Comparison of ENCODE assay signal across 27 cellular contexts in the genomic region with DNA sequence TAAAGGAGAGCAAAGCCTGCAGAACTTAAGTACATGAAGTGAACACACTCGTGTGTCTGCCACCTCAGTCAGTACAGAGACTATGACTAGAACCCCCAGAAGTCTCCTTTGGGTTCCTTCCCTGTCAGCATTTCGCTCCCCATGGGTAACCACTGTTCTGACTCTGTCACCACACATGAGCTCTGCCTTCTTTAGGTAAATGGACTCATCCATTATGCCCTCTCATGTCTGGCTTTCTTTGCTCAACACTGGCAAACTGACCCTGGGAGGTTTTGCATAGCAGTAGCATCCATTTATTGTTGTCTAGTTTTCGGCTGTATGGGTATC. TPM values are rescaled to one million over a fixed set of nuclear protein-coding genes. Genes with fewer than 3 reads are reported as not detected.
DNase-seq lines count a peak whose midpoint lies in the region; ATAC-seq, FAIRE-seq and TF ChIP-seq lines count a peak whose summit lies in the region.
"Had no signal": no experiment of that assay in that cellular context is flagged by ENCODE, and none has a peak within 500 bp of the region (broad histone marks: within the 10 kb centered on the region; RNA-seq: fewer than 3 reads in every experiment).

No MANE protein-coding gene starts in this region.

- peaks cover 0 to 3% of the 10 kb centered on the region in 2 donors for H3K36me3 Mint-ChIP-seq in activated T-cell treated with anti-CD3 and anti-CD28 coated beads, Interleukin-2, amount 50 U/mL, for 72 hours (ENCODE audit: insufficient read depth in 2 of 2)
- H3K36me3 Mint-ChIP-seq in mesothelial cell of epicardium (peaks cover 5% of the 10 kb centered on the region), type B pancreatic cell (peaks cover 4% of the 10 kb centered on the region)

- no peaks in the 10 kb centered on the region for H3K27me3 Mint-ChIP-seq in activated T-cell treated with anti-CD3 and anti-CD28 coated beads, Interleukin-2, amount 50 U/mL, for 72 hours (ENCODE audit: low read depth)
- H3K27me3 Mint-ChIP-seq in mesothelial cell of epicardium (ENCODE audit: low read depth) (no peaks in the 10 kb centered on the region), type B pancreatic cell (no peaks in the 10 kb centered on the region)
- H3K27me3 Mint-ChIP-seq: activated T-cell treated with anti-CD3 and anti-CD28 coated beads, Interleukin-2, amount 50 U/mL, for 24 hours; stimulated activated naive B cell treated with anti-CD40 and anti-IgM and Interleukin-4, amounts not matched to agents 10 μg/mL and 1 μg/mL and 100 μg/mL, for 72 hours had no signal

- FAIRE-seq in urothelium cell line (lab: Jason Lieb, UNC), result no peak
- FAIRE-seq: G401.6 had no signal

- no peak overlapping the region for H3K4me3 ChIP-seq in colonic mucosa
- H3K4me3 ChIP-seq: lower lobe of right lung, testis had no signal

- H3K9me3 ChIP-seq in colonic mucosa, result no peaks in the 10 kb centered on the region
- H3K9me3 ChIP-seq: lower lobe of right lung, testis had no signal

- peak; percentile 60 to 82 for ATAC-seq in activated T-cell treated with anti-CD3 and anti-CD28 coated beads, Interleukin-2, amount 50 U/mL, for 72 hours (replicated peaks in 1 of 2)
- no peak for ATAC-seq in GM18867 (IDR thresholded peaks at IDR 0.05; ENCODE audit: unreplicated experiment)
- ATAC-seq: Right ventricle myocardium inferior; sciatic nerve; SK-N-SH treated with all-trans-retinoic acid at 6 μM for 48 hours; stimulated activated naive B cell treated with anti-CD40 and anti-IgM and Interleukin-4, amounts not matched to agents 10 μg/mL and 1 μg/mL and 100 μg/mL, for 72 hours had no signal

- no peak for DNase-seq in activated T-cell treated with anti-CD3 and anti-CD28 coated beads, Interleukin-2, amount 50 U/mL, for 72 hours
- DNase-seq in activated T-cell treated with anti-CD3 and anti-CD28 coated beads for 4 hours, result no peak
- DNase-seq in colonic mucosa, result no peak
- DNase-seq in mesothelial cell of epicardium (ENCODE audit: low spot score in 2 of 2, unreplicated experiment in 2 of 2), result no peak
- DNase-seq in type B pancreatic cell (ENCODE audit: extremely low spot score, unreplicated experiment), result no peak
- no peak for DNase-seq in urothelium cell line (ENCODE audit: low spot score)
- no peak for DNase-seq in AG20443 (ENCODE audit: low spot score)
- DNase-seq: activated T-cell treated with anti-CD3 and anti-CD28 coated beads, Interleukin-2, amount 50 U/mL, for 24 hours; AML-193; brain microvascular endothelial cell; effector CD4-positive, alpha-beta T cell; islet precursor cell; Kasumi-1; lower lobe of right lung; NCI-H1436; NCI-H2107; NCI-H446 treated with DMSO at 0.1 percent for 48 hours; stimulated activated CD4-positive, alpha-beta T cell treated with anti-CD3 and anti-CD28 coated beads, Interleukin-4, amount 100 ng/mL, for 24 hours; stimulated activated naive B cell treated with anti-CD40 and anti-IgM and Interleukin-4, amounts not matched to agents 10 μg/mL and 1 μg/mL and 100 μg/mL, for 72 hours; T-helper 2 cell; testis had no signal

- peak overlapping the region; percentile 13 to 83 for H3K9ac ChIP-seq in colonic mucosa (ENCODE audit: low read depth in 2 of 2, low read length in 2 of 2)

- no peaks in the 10 kb centered on the region for H3K27me3 ChIP-seq in colonic mucosa
- H3K27me3 ChIP-seq: brain microvascular endothelial cell, testis had no signal

- H3K4me3 Mint-ChIP-seq in activated T-cell treated with anti-CD3 and anti-CD28 coated beads, Interleukin-2, amount 50 U/mL, for 72 hours, result no peak overlapping the region
- H3K4me3 Mint-ChIP-seq in mesothelial cell of epicardium, result no peak overlapping the region
- peak overlapping the region; percentile 64 for H3K4me3 Mint-ChIP-seq in type B pancreatic cell
- H3K4me3 Mint-ChIP-seq: activated T-cell treated with anti-CD3 and anti-CD28 coated beads, Interleukin-2, amount 50 U/mL, for 24 hours; stimulated activated naive B cell treated with anti-CD40 and anti-IgM and Interleukin-4, amounts not matched to agents 10 μg/mL and 1 μg/mL and 100 μg/mL, for 72 hours had no signal

- H3K36me3 ChIP-seq in colonic mucosa, result no peaks in the 10 kb centered on the region
- H3K36me3 ChIP-seq: brain microvascular endothelial cell, lower lobe of right lung had no signal

- H3K9me3 Mint-ChIP-seq in activated T-cell treated with anti-CD3 and anti-CD28 coated beads, Interleukin-2, amount 50 U/mL, for 72 hours, result no peaks in the 10 kb centered on the region
- H3K9me3 Mint-ChIP-seq in mesothelial cell of epicardium, result no peaks in the 10 kb centered on the region
- peaks cover 5% of the 10 kb centered on the region for H3K9me3 Mint-ChIP-seq in type B pancreatic cell
- H3K9me3 Mint-ChIP-seq: activated T-cell treated with anti-CD3 and anti-CD28 coated beads, Interleukin-2, amount 50 U/mL, for 24 hours; stimulated activated naive B cell treated with anti-CD40 and anti-IgM and Interleukin-4, amounts not matched to agents 10 μg/mL and 1 μg/mL and 100 μg/mL, for 72 hours had no signal

- TF ChIP-seq CTCF in colonic mucosa (IDR thresholded peaks at IDR 0.05) (no peak), mesothelial cell of epicardium (IDR thresholded peaks at IDR 0.05; ENCODE audit: unreplicated experiment) (no peak), type B pancreatic cell (conservative IDR thresholded peaks at IDR 0.05) (no peak)

- peaks cover 28% of the 10 kb centered on the region for H3K4me1 Mint-ChIP-seq in activated T-cell treated with anti-CD3 and anti-CD28 coated beads, Interleukin-2, amount 50 U/mL, for 72 hours (ENCODE audit: low read depth)
- H3K4me1 Mint-ChIP-seq in mesothelial cell of epicardium, result peaks cover 26% of the 10 kb centered on the region
- peaks cover 35% of the 10 kb centered on the region for H3K4me1 Mint-ChIP-seq in type B pancreatic cell (ENCODE audit: unreplicated experiment)

- intact Hi-C loops in colonic mucosa (cut with DNase I), result no loop called here

- no peaks in the 10 kb centered on the region for H3K4me1 ChIP-seq in colonic mucosa
- H3K4me1 ChIP-seq: testis had no signal

- peak overlapping the region; percentile 76 for H3K27ac ChIP-seq in colonic mucosa
- H3K27ac ChIP-seq: brain microvascular endothelial cell, epithelial cell of prostate, lower lobe of right lung, testis had no signal

- no peak overlapping the region for H3K27ac Mint-ChIP-seq in activated T-cell treated with anti-CD3 and anti-CD28 coated beads, Interleukin-2, amount 50 U/mL, for 72 hours
- H3K27ac Mint-ChIP-seq in mesothelial cell of epicardium (peak overlapping the region; percentile 17), type B pancreatic cell (peak overlapping the region; percentile 57)

RNA-seq across cellular contexts. Expression of a gene that starts 38.5 kb away (rescaled TPM):
- total RNA-seq in activated T-cell treated with anti-CD3 and anti-CD28 coated beads, Interleukin-2, amount 50 U/mL, for 72 hours, result 10 to 100 TPM; 26.5 to 32.4 TPM
- 10 to 100 TPM; 43.2 to 46.6 TPM for total RNA-seq in colonic mucosa
- total RNA-seq in mesothelial cell of epicardium, result 54.5 to 58.2 TPM (median 56.3 TPM) in 3 replicates
- 55.9 and 56.9 TPM in 2 replicates for total RNA-seq in type B pancreatic cell (ENCODE audit: low replicate concordance)
